ENCODE assay signal across 8 cellular contexts in the genomic region with DNA sequence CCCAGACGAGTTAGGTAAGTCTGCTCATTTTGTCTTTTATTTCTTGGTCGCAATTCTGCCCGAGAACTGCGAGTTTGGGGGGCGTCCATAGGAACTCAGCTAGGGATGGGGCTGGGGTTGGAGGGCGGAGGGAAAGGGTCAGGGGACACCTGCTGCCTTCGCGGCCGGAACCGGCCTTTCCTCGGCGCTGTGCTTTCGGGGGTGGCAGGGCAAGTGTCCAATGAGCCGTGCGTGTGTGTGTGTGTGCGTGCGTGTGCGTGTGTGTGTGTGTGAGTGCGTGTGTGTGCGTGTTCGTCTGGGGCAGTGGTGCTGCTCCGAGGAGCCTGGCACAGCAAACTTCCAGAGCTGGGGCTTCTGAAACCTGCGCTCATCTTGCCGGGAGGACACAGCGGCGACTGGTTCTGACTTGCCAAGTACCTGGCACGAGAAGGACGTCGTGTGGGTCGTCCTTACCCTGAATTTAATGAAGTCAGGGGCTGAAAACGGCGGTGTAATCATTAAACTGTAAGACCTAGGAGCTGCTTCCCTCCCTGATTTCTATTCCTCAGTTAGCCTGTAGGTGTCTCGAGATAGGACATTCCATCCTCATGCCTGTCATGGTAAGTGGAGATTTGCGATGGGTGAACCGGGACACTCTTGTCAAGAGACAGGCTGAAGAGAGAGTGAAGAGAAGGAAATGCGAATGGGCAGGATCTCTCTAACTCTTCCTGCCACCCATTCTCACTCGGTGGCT. TPM values are rescaled to one million over a fixed set of nuclear protein-coding genes. Genes with fewer than 3 reads are reported as not detected.
DNase-seq lines count a peak whose midpoint lies in the region; ATAC-seq and TF ChIP-seq lines count a peak whose summit lies in the region.

No MANE protein-coding gene starts in this region.

- peak overlapping the region in 1 of 10 donors; percentile 23 for H3K27ac Mint-ChIP-seq in naive thymus-derived CD8-positive, alpha-beta T cell

- H3K27me3 Mint-ChIP-seq in naive thymus-derived CD8-positive, alpha-beta T cell = peaks cover 21 to 45% (median 32%) of the 10 kb centered on the region in 5 donors

- no peaks in the 10 kb centered on the region for H3K9me3 ChIP-seq in WERI-Rb-1 (ENCODE audit: severe bottlenecking)

- H3K4me1 Mint-ChIP-seq in naive thymus-derived CD8-positive, alpha-beta T cell = peaks cover 5 to 15% (median 14%) of the 10 kb centered on the region in 4 donors

- no peaks in the 10 kb centered on the region for H3K36me3 Mint-ChIP-seq in naive thymus-derived CD8-positive, alpha-beta T cell

- H3K27me3 ChIP-seq in WERI-Rb-1 (ENCODE audit: insufficient read depth, low read depth, severe bottlenecking) = no peaks in the 10 kb centered on the region

- DNase-seq in COLO668 (lab: John Stamatoyannopoulos, UW; ENCODE audit: unreplicated experiment) (peak; percentile 52), NCI-H1092 treated with DMSO at 0.1 percent for 48 hours (lab: John Stamatoyannopoulos, UW) (peak; percentile 82), WERI-Rb-1 (peak; percentile 60), fibroblast of pulmonary artery (ENCODE audit: low read depth) (peak; percentile 67)
- no peak for DNase-seq in naive thymus-derived CD8-positive, alpha-beta T cell

- POLR2A ChIA-PET in naive thymus-derived CD8-positive, alpha-beta T cell (lab: Charles Lee) = no interaction called here

- TF ChIP-seq CTCF in WERI-Rb-1 (IDR thresholded peaks at IDR 0.05; ENCODE audit: low read depth, low read length) = peak; percentile 53
- TF ChIP-seq CTCF in fibroblast of pulmonary artery (IDR thresholded peaks at IDR 0.05; ENCODE audit: low read length, missing control alignments) = peak; percentile 64

- peak overlapping the region; percentile 71 for H3K27ac ChIP-seq in WERI-Rb-1

- no peaks in the 10 kb centered on the region; the same call in 1 of the 2 replicates for H3K36me3 ChIP-seq in WERI-Rb-1

- H3K4me3 ChIP-seq in WERI-Rb-1 (ENCODE audit: low read depth, low read length) = peak overlapping the region; percentile 67
- peak overlapping the region; percentile 56 for H3K4me3 ChIP-seq in fibroblast of pulmonary artery (replicated peaks; ENCODE audit: low read depth, low read length)

- ATAC-seq in GM19395 (IDR thresholded peaks at IDR 0.05; ENCODE audit: unreplicated experiment) = peak; percentile 59
- no peak for ATAC-seq in naive thymus-derived CD8-positive, alpha-beta T cell
- ATAC-seq in HG02763 (IDR thresholded peaks at IDR 0.05; ENCODE audit: unreplicated experiment) = no peak
- ATAC-seq in HG03280 (IDR thresholded peaks at IDR 0.05; ENCODE audit: unreplicated experiment) = no peak

- H3K9me3 Mint-ChIP-seq in naive thymus-derived CD8-positive, alpha-beta T cell = no peaks in the 10 kb centered on the region

- H3K4me3 Mint-ChIP-seq in naive thymus-derived CD8-positive, alpha-beta T cell = peak overlapping the region; percentile 49 to 76 (median 61)

RNA-seq across cellular contexts. Expression of a gene that starts 27.0 kb away (rescaled TPM):
- total RNA-seq in naive thymus-derived CD8-positive, alpha-beta T cell = under 1 TPM; 0.03 to 0.08 TPM
- polyA plus RNA-seq in naive thymus-derived CD8-positive, alpha-beta T cell = under 1 TPM in 2 of 3 donors, not detected in 1; 0.07 to 0.10 TPM

Comparison
In these comparisons a context has a peak if more than half of its experiments do, and no peak if none do; other contexts are left out.
1. DNase-seq: peak in COLO668 (single experiment), NCI-H1092 treated with DMSO at 0.1 percent for 48 hours (single experiment), WERI-Rb-1 (single experiment) and fibroblast of pulmonary artery (single experiment); none in naive thymus-derived CD8-positive, alpha-beta T cell (0 of 10).